ENCODE assay signal across 21 cellular contexts in the genomic region with DNA sequence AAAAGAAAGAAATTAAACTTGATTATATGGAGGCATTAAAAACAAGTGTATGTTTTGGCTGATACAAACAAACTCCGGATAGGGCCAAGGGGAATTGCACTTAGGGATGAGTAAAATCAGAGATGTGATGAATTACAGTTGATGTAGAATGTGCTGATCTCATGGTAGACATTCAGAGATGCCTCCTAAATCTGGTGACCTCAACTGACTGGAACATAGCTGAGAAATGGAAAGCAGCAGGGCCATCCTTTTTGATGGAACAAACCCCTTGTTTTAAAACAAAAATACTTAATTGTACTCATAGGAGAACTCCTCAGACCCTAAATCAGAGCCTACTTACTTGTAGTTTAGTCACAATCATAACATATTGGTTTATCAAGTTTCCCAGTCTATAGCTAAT.
DNase-seq lines count a peak whose midpoint lies in the region; ATAC-seq and TF ChIP-seq lines count a peak whose summit lies in the region.
"Had no signal": no experiment of that assay in that cellular context is flagged by ENCODE, and none has a peak within 500 bp of the region (broad histone marks: within the 10 kb centered on the region; RNA-seq: fewer than 3 reads in every experiment).

No MANE protein-coding gene starts in this region.

- no peak overlapping the region for H3K9ac ChIP-seq in parathyroid adenoma

- H3K4me3 ChIP-seq in fibroblast of mammary gland (ENCODE audit: control insufficient read depth, low read depth, low read length) (no peak overlapping the region), parathyroid adenoma (ENCODE audit: low read depth, low read length) (no peak overlapping the region)
- H3K4me3 ChIP-seq: K562 had no signal

- H3K27me3 ChIP-seq in parathyroid adenoma (ENCODE audit: control insufficient read depth, insufficient read depth, low read length) = no peaks in the 10 kb centered on the region
- H3K27me3 ChIP-seq: BE2C had no signal

- ATAC-seq in GM21381 (IDR thresholded peaks at IDR 0.05; ENCODE audit: unreplicated experiment) = no peak
- ATAC-seq: K562 had no signal

- H2AFZ ChIP-seq in parathyroid adenoma = peak overlapping the region; percentile 18

- H3K9me3 ChIP-seq in parathyroid adenoma (ENCODE audit: control insufficient read depth, low read length) = no peaks in the 10 kb centered on the region
- H3K9me3 ChIP-seq: BE2C had no signal

- no peak overlapping the region for H3K4me2 ChIP-seq in parathyroid adenoma (ENCODE audit: low read length)

- no peaks in the 10 kb centered on the region for H3K79me2 ChIP-seq in parathyroid adenoma

- H3K27ac ChIP-seq in parathyroid adenoma = no peak overlapping the region
- H3K27ac ChIP-seq: HL-60 had no signal

- no peaks in the 10 kb centered on the region for H3K36me3 ChIP-seq in parathyroid adenoma (ENCODE audit: control insufficient read depth, insufficient read depth, low read length)
- H3K36me3 ChIP-seq: BE2C had no signal

- TF ChIP-seq CTCF in fibroblast of mammary gland (conservative IDR thresholded peaks at IDR 0.05; ENCODE audit: control insufficient read depth, insufficient read depth, low read depth, low read length) = no peak
- TF ChIP-seq CTCF in parathyroid adenoma (IDR thresholded peaks at IDR 0.05) = no peak

- DNase-seq in AG08395 (ENCODE audit: low spot score) (peak; percentile 9), GM03348 (ENCODE audit: low spot score) (peak; percentile 24), fibroblast of mammary gland (ENCODE audit: low read depth) (peak; percentile 41), SHP77 treated with DMSO at 0.1 percent for 48 hours (lab: John Stamatoyannopoulos, UW) (no peak), NCI-H2196 treated with DMSO at 0.1 percent for 48 hours (lab: John Stamatoyannopoulos, UW; ENCODE audit: unreplicated experiment) (no peak)
- DNase-seq: 8988T; BE2C; C1 segment of cervical spinal cord; CD4-positive, CD25-positive, alpha-beta regulatory T cell; CD8-positive, alpha-beta memory T cell; COR-L47; DMS 273 treated with DMSO at 0.1 percent for 48 hours; DMS53; DND-41; GOT3; H7; IMR-90 had no signal

- peaks cover 15% of the 10 kb centered on the region for H3K4me1 ChIP-seq in parathyroid adenoma
- H3K4me1 ChIP-seq: BE2C had no signal

Comparison
In these comparisons a context has a peak if more than half of its experiments do, and no peak if none do; other contexts are left out.
1. DNase-seq: peak in AG08395 (single experiment), GM03348 (single experiment) and fibroblast of mammary gland (single experiment); none in SHP77 treated with DMSO at 0.1 percent for 48 hours (single experiment) and NCI-H2196 treated with DMSO at 0.1 percent for 48 hours (single experiment).